22 cellular contexts compared by ENCODE assay signal in genomic region chr3:165549037-165549436, GRCh38.
"Had no signal": no experiment of that assay in that cellular context is flagged by ENCODE, and none has a peak within 500 bp of the region (broad histone marks: within the 10 kb centered on the region; RNA-seq: fewer than 3 reads in every experiment).

No MANE protein-coding gene starts in this region.

- DNase-seq: activated CD4-positive, alpha-beta T cell treated with anti-CD3 and anti-CD28 coated beads, Interleukin-2, amount 10 ng/mL, durations not matched to agents 24 days and 14 days; activated CD4-positive, alpha-beta T cell treated with anti-CD3 and anti-CD28 coated beads, Interleukin-2, amount 50 U/mL, for 4 hours; activated CD8-positive, alpha-beta T cell treated with anti-CD3 and anti-CD28 coated beads for 36 hours; activated gamma-delta T cell; activated naive CD4-positive, alpha-beta T cell treated with Interleukin-2 at 50 U/mL for 16 hours; activated naive CD8-positive, alpha-beta T cell treated with anti-CD3 and anti-CD28 coated beads, Interleukin-2, amount 10 ng/mL, durations not matched to agents 7 days and 5 days; activated T-cell treated with anti-CD3 and anti-CD28 coated beads, Interleukin-2, amount 50 U/mL, for 1 hour; caudate nucleus; cerebellar nuclear complex; KG1; NCI-H1048; NCI-H1436 treated with DMSO at 0.1 percent for 48 hours; NCI-H1694 treated with DMSO at 0.1 percent for 48 hours; NCI-H526; NCI-H748 treated with DMSO at 0.1 percent for 48 hours; NK-92 treated with Interleukin-12 subunit alpha and Interleukin-12 subunit beta, amount 100 ng/mL, for 24 hours; PC-9; SK-N-SH had no signal

- ATAC-seq: activated CD8-positive, alpha-beta T cell treated with anti-CD3 and anti-CD28 coated beads for 36 hours; body of pancreas; Right ventricle myocardium inferior had no signal

- H3K4me1 ChIP-seq: SJSA1 had no signal

- H3K27ac ChIP-seq: body of pancreas, PC-9, RWPE1, SJSA1 had no signal

- H3K27me3 ChIP-seq: body of pancreas, SJSA1 had no signal
